ENCODE assay signal across 25 cellular contexts in genomic region chr4:965766-966134, GRCh38. TPM values are rescaled to one million over a fixed set of nuclear protein-coding genes. Genes with fewer than 3 reads are reported as not detected.
"Had no signal": no experiment of that assay in that cellular context is flagged by ENCODE, and none has a peak within 500 bp of the region (broad histone marks: within the 10 kb centered on the region; RNA-seq: fewer than 3 reads in every experiment).

No MANE protein-coding gene starts in this region.

- H3K27me3 Mint-ChIP-seq: memory B cell; stimulated activated memory B cell treated with anti-CD40 and anti-IgM and Interleukin-4, amounts not matched to agents 10 μg/mL and 1 μg/mL and 100 μg/mL, for 72 hours; type B pancreatic cell had no signal

- H3K9me3 ChIP-seq: gastrocnemius medialis, neutrophil, prostate gland, sigmoid colon, testis, tibial artery had no signal

- ATAC-seq: esophagus mucosa; gastrocnemius medialis; left lobe of liver; natural killer cell; right cardiac atrium; stimulated activated memory B cell treated with anti-CD40 and anti-IgM and Interleukin-4, amounts not matched to agents 10 μg/mL and 1 μg/mL and 100 μg/mL, for 72 hours; stimulated activated naive CD8-positive, alpha-beta T cell treated with anti-CD3 and anti-CD28 coated beads, Interleukin-15, Interleukin-2, amounts not matched to agents 100 U/mL and 50 U/mL, for 24 hours had no signal

- H3K27ac ChIP-seq: dorsolateral prefrontal cortex, epithelial cell of prostate, gastrocnemius medialis, neutrophil, parathyroid adenoma, prostate gland, sigmoid colon, testis, tibial artery had no signal

- H3K27me3 ChIP-seq: dorsolateral prefrontal cortex, gastrocnemius medialis, testis had no signal

- DNase-seq: effector CD4-positive, alpha-beta T cell; foreskin fibroblast; gastrocnemius medialis; hypothalamus; natural killer cell; sigmoid colon; stimulated activated CD4-positive, alpha-beta T cell treated with anti-CD3 and anti-CD28 coated beads, Interleukin-4, amount 100 ng/mL, for 4 hours; stimulated activated naive CD8-positive, alpha-beta T cell treated with anti-CD3 and anti-CD28 coated beads, Interleukin-15, Interleukin-2, amounts not matched to agents 100 U/mL and 50 U/mL, for 24 hours; substantia nigra; testis; tibial artery had no signal

- H3K79me2 ChIP-seq: parathyroid adenoma had no signal

- H3K4me1 ChIP-seq: gastrocnemius medialis, parathyroid adenoma, prostate gland, testis had no signal

- H3K36me3 Mint-ChIP-seq: natural killer cell, type B pancreatic cell had no signal

- H3K4me3 Mint-ChIP-seq: memory B cell; natural killer cell; stimulated activated memory B cell treated with anti-CD40 and anti-IgM and Interleukin-4, amounts not matched to agents 10 μg/mL and 1 μg/mL and 100 μg/mL, for 72 hours; type B pancreatic cell had no signal

- H3K9me3 Mint-ChIP-seq: memory B cell; natural killer cell; stimulated activated memory B cell treated with anti-CD40 and anti-IgM and Interleukin-4, amounts not matched to agents 10 μg/mL and 1 μg/mL and 100 μg/mL, for 72 hours; type B pancreatic cell had no signal

- H3K4me3 ChIP-seq: dorsolateral prefrontal cortex, gastrocnemius medialis, lung, prostate gland, sigmoid colon, testis, tibial artery had no signal

- H2AFZ ChIP-seq: parathyroid adenoma had no signal

- H3K9ac ChIP-seq: parathyroid adenoma had no signal

- H3K27ac Mint-ChIP-seq: memory B cell; natural killer cell; stimulated activated memory B cell treated with anti-CD40 and anti-IgM and Interleukin-4, amounts not matched to agents 10 μg/mL and 1 μg/mL and 100 μg/mL, for 72 hours; type B pancreatic cell had no signal

RNA-seq across cellular contexts. Expression of gene SLC26A1, which starts 27.5 kb away (rescaled TPM):
- total RNA-seq: esophagus mucosa, sigmoid colon, skeletal muscle tissue had no signal
- polyA plus RNA-seq: keratinocyte had no signal
